ENCODE assay signal across 8 cellular contexts in the genomic region with DNA sequence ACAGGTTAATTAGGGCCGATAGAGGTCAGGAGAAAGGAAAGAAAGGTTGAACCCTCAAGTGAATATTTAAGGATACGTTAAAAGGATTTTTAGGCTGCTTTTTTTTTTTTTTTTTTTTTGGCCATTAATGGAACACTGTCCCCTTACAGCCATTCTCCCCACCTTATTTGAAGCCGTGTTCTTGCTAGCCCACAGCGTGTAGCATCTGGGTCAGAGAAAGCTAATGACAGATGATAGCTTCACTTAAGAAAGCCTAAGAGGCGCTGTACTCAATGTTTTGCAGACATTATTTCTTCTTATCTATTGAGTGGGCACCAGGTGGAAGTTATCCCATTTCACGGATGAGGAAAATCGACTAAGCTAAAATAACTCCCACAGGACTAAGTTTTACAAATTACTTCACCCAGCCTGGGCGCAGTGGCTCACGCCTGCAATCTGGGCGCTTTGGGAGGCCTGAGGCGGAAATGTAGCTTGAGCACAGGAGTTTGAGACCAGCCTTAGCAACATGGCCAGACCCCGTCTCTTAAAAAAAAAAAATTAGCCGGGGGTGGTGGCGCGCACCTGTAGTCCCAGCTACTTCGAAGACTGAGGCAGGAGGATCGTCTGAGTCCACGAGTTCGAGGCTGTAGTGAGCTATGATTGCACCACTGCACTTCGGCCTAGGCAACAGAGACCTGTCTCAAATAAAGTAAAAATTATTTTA. TPM values are rescaled to one million over a fixed set of nuclear protein-coding genes. Genes with fewer than 3 reads are reported as not detected.
DNase-seq lines count a peak whose midpoint lies in the region; ATAC-seq and TF ChIP-seq lines count a peak whose summit lies in the region.

No MANE protein-coding gene starts in this region.

- intact Hi-C loops in CD4-positive, alpha-beta memory T cell (cut with micrococcal nuclease) = no loop called here
- intact Hi-C loops in colonic mucosa (cut with DNase I) = loop anchor here (5.0 kb wide), 1 partner anchor 37 kb away; no protein-coding TSS in a partner anchor

- H3K36me3 Mint-ChIP-seq in CD4-positive, alpha-beta memory T cell = peaks cover 17 to 26% of the 10 kb centered on the region in 2 donors

- TF ChIP-seq EP300 in neural cell (conservative IDR thresholded peaks at IDR 0.05; ENCODE audit: poor library complexity, severe bottlenecking) = no peak

- peaks cover 5% of the 10 kb centered on the region for H3F3A ChIP-seq in neural cell (ENCODE audit: insufficient read depth, low read length, poor library complexity, severe bottlenecking)

- peak overlapping the region; percentile 92 to 96 (median 94) for H3K4me3 Mint-ChIP-seq in CD4-positive, alpha-beta memory T cell

- H3K27me3 Mint-ChIP-seq in CD4-positive, alpha-beta memory T cell = no peaks in the 10 kb centered on the region

- H3K9ac ChIP-seq in colonic mucosa (ENCODE audit: low read depth in 2 of 2, low read length in 2 of 2) = peak overlapping the region; percentile 93 to 97
- H3K9ac ChIP-seq in neural cell (ENCODE audit: low read length) = peak overlapping the region; percentile 81

- peak overlapping the region; percentile 84 for H3K4me2 ChIP-seq in neural cell (ENCODE audit: low read length)

- H3K36me3 ChIP-seq in CD4-positive, alpha-beta memory T cell (ENCODE audit: insufficient read depth, low read length) = peaks cover 7% of the 10 kb centered on the region
- H3K36me3 ChIP-seq in MG63 = peaks cover 26% of the 10 kb centered on the region
- no peaks in the 10 kb centered on the region for H3K36me3 ChIP-seq in colonic mucosa
- H3K36me3 ChIP-seq in neural cell (ENCODE audit: insufficient read depth, low read length) = no peaks in the 10 kb centered on the region

- H3K4me1 ChIP-seq in CD4-positive, alpha-beta memory T cell (ENCODE audit: insufficient read depth, low read length) = peaks cover 16% of the 10 kb centered on the region
- H3K4me1 ChIP-seq in colonic mucosa = no peaks in the 10 kb centered on the region

- peaks cover 16 to 36% (median 25%) of the 10 kb centered on the region in 4 donors for H3K4me1 Mint-ChIP-seq in CD4-positive, alpha-beta memory T cell

- no peaks in the 10 kb centered on the region for H3K9me3 ChIP-seq in CD4-positive, alpha-beta memory T cell (ENCODE audit: control insufficient read depth in 1 of 2, low read length in 2 of 2)
- H3K9me3 ChIP-seq in MG63 (no peaks in the 10 kb centered on the region), colonic mucosa (no peaks in the 10 kb centered on the region), neural cell (ENCODE audit: low read length) (no peaks in the 10 kb centered on the region)

- ATAC-seq in GM18858 (IDR thresholded peaks at IDR 0.05; ENCODE audit: unreplicated experiment) = no peak

- peak overlapping the region; percentile 71 for H2AFZ ChIP-seq in neural cell (ENCODE audit: low read depth, low read length)

- TF ChIP-seq RAD21 in neural cell (conservative IDR thresholded peaks at IDR 0.05) = no peak

- DNase-seq in CD4-positive, alpha-beta memory T cell = no peak
- DNase-seq in MG63 (no peak), colonic mucosa (no peak), NCI-H128 (lab: John Stamatoyannopoulos, UW; ENCODE audit: unreplicated experiment) (no peak), mesenteric fat pad (ENCODE audit: low spot score) (no peak)
- no peak for DNase-seq in activated CD8-positive, alpha-beta memory T cell treated with anti-CD3 and anti-CD28 coated beads, Interleukin-2, amount 50 U/mL, for 4 hours

- peak overlapping the region; percentile 59 to 77 for H3K4me3 ChIP-seq in CD4-positive, alpha-beta memory T cell (ENCODE audit: low read length in 2 of 2)
- H3K4me3 ChIP-seq in MG63 (peak overlapping the region; percentile 85), colonic mucosa (peak overlapping the region; percentile 91), neural cell (ENCODE audit: low read length) (peak overlapping the region; percentile 75)

- POLR2A ChIA-PET in CD4-positive, alpha-beta memory T cell (lab: Charles Lee; ENCODE audit: partially characterized antibody) = interaction anchor here (0.6 to 3.9 kb wide), 19 partner anchors 9 to 804 kb away, joined by 3 to 77 read pairs (median 7); a partner anchor contains a TSS

- H3K9me3 Mint-ChIP-seq in CD4-positive, alpha-beta memory T cell = no peaks in the 10 kb centered on the region

- peaks cover 35% of the 10 kb centered on the region for H3K79me2 ChIP-seq in neural cell (replicated peaks; ENCODE audit: insufficient read depth, low read length)

- H3K27me3 ChIP-seq in CD4-positive, alpha-beta memory T cell (ENCODE audit: insufficient read depth, low read length) = no peaks in the 10 kb centered on the region
- H3K27me3 ChIP-seq in MG63 = no peaks in the 10 kb centered on the region
- H3K27me3 ChIP-seq in colonic mucosa = no peaks in the 10 kb centered on the region
- H3K27me3 ChIP-seq in neural cell (ENCODE audit: insufficient read depth, low read depth, low read length) = no peaks in the 10 kb centered on the region

- no peaks in the 10 kb centered on the region for H4K20me1 ChIP-seq in neural cell (ENCODE audit: insufficient read depth)

- TF ChIP-seq CTCF in colonic mucosa (IDR thresholded peaks at IDR 0.05) (no peak), neural cell (IDR thresholded peaks at IDR 0.05; ENCODE audit: poor library complexity, severe bottlenecking) (no peak)

- CTCF ChIA-PET in CD4-positive, alpha-beta memory T cell (lab: Charles Lee; ENCODE audit: partially characterized antibody) = interaction anchor here (0.6 to 3.7 kb wide), 7 partner anchors 8 to 1007 kb away, joined by 3 to 31 read pairs (median 5); a partner anchor contains a TSS

- peak overlapping the region; percentile 91 for H3K27ac ChIP-seq in CD4-positive, alpha-beta memory T cell (ENCODE audit: low read depth, low read length)
- H3K27ac ChIP-seq in colonic mucosa = peak overlapping the region; percentile 94
- peak overlapping the region; percentile 83 for H3K27ac ChIP-seq in neural cell (ENCODE audit: low read length)

- H3K27ac Mint-ChIP-seq in CD4-positive, alpha-beta memory T cell = peak overlapping the region; percentile 94 to 98 (median 97)

- no peaks in the 10 kb centered on the region for H3K9me2 ChIP-seq in neural cell (ENCODE audit: insufficient read depth, low read length)

TF ChIP-seq in neural cell, 6 proteins besides CTCF, POLR2A, EP300 and RAD21:
- TF ChIP-seq MXI1 (conservative IDR thresholded peaks at IDR 0.05; ENCODE audit: poor library complexity, severe bottlenecking) (no peak), SMC3 (conservative IDR thresholded peaks at IDR 0.05; ENCODE audit: poor library complexity) (no peak), POLR2AphosphoS5 (IDR thresholded peaks at IDR 0.05) (no peak), EZH2 (IDR thresholded peaks at IDR 0.05; ENCODE audit: borderline replicate concordance, insufficient read depth, low read length, poor library complexity, severe bottlenecking) (no peak), TAF1 (IDR thresholded peaks at IDR 0.05; ENCODE audit: low read depth) (no peak)
- TF ChIP-seq, protein P1, sequence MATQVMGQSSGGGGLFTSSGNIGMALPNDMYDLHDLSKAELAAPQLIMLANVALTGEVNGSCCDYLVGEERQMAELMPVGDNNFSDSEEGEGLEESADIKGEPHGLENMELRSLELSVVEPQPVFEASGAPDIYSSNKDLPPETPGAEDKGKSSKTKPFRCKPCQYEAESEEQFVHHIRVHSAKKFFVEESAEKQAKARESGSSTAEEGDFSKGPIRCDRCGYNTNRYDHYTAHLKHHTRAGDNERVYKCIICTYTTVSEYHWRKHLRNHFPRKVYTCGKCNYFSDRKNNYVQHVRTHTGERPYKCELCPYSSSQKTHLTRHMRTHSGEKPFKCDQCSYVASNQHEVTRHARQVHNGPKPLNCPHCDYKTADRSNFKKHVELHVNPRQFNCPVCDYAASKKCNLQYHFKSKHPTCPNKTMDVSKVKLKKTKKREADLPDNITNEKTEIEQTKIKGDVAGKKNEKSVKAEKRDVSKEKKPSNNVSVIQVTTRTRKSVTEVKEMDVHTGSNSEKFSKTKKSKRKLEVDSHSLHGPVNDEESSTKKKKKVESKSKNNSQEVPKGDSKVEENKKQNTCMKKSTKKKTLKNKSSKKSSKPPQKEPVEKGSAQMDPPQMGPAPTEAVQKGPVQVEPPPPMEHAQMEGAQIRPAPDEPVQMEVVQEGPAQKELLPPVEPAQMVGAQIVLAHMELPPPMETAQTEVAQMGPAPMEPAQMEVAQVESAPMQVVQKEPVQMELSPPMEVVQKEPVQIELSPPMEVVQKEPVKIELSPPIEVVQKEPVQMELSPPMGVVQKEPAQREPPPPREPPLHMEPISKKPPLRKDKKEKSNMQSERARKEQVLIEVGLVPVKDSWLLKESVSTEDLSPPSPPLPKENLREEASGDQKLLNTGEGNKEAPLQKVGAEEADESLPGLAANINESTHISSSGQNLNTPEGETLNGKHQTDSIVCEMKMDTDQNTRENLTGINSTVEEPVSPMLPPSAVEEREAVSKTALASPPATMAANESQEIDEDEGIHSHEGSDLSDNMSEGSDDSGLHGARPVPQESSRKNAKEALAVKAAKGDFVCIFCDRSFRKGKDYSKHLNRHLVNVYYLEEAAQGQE (IDR thresholded peaks at IDR 0.05; ENCODE audit: borderline replicate concordance) = no peak

RNA-seq across cellular contexts. Expression of a gene that starts 1.0 kb away (rescaled TPM):
- total RNA-seq in CD4-positive, alpha-beta memory T cell = 1 to 10 TPM; 8.7 to 9.8 TPM
- 1 to 10 TPM; 7.2 to 9.5 TPM for polyA plus RNA-seq in CD4-positive, alpha-beta memory T cell
- 25.0 and 30.2 TPM in 2 replicates for total RNA-seq in MG63 (2014; rRNA removed; shearing (Covaris generic); ENCODE audit: low replicate concordance)
- total RNA-seq in colonic mucosa (1 to 10 TPM; 8.5 to 9.8 TPM), mesenteric fat pad (14.7 TPM)
- polyA plus RNA-seq in neural cell = 41.9 and 46.1 TPM in 2 replicates
- polyA minus RNA-seq in neural cell = 52.1 and 54.6 TPM in 2 replicates

RNA-seq across cellular contexts. Expression of a gene that starts 52.0 kb away (rescaled TPM):
- 10 to 100 TPM; 58.7 to 60.2 TPM for total RNA-seq in CD4-positive, alpha-beta memory T cell
- polyA plus RNA-seq in CD4-positive, alpha-beta memory T cell = 10 to 100 TPM; 41.1 to 52.0 TPM
- 6.9 and 40.7 TPM in 2 replicates for total RNA-seq in MG63 (2014; rRNA removed; shearing (Covaris generic); ENCODE audit: low replicate concordance)
- total RNA-seq in colonic mucosa = 10 to 100 TPM; 21.7 to 27.4 TPM
- polyA plus RNA-seq in neural cell = 33.2 and 33.7 TPM in 2 replicates
- polyA minus RNA-seq in neural cell = 99.8 and 108 TPM in 2 replicates
- 14.5 TPM for total RNA-seq in mesenteric fat pad
